9 cellular contexts compared by ENCODE assay signal in genomic region chr11:44484211-44484610, GRCh38.
DNase-seq lines count a peak whose midpoint lies in the region; ATAC-seq and TF ChIP-seq lines count a peak whose summit lies in the region.
"Had no signal": no experiment of that assay in that cellular context is flagged by ENCODE, and none has a peak within 500 bp of the region (broad histone marks: within the 10 kb centered on the region; RNA-seq: fewer than 3 reads in every experiment).

No MANE protein-coding gene starts in this region.

- no CpG with 5 or more reads among the region's 4 CpGs for WGBS in mesendoderm (ENCODE audit: extremely low coverage, insufficient coverage, low lambda C conversion rate)

- H2BK5ac ChIP-seq in mesendoderm (ENCODE audit: low read length): no peak overlapping the region

- H3K18ac ChIP-seq in mesendoderm (ENCODE audit: low read length): no peak overlapping the region

- H3K27ac ChIP-seq in mesendoderm (ENCODE audit: low read depth, low read length): no peak overlapping the region

- H3K4me1 ChIP-seq in mesendoderm (ENCODE audit: control insufficient read depth, low read depth, low read length): no peaks in the 10 kb centered on the region

- peaks cover 8% of the 10 kb centered on the region for H3K9me3 Mint-ChIP-seq in chondrocyte (ENCODE audit: low read depth)
- H3K9me3 Mint-ChIP-seq in activated T-cell treated with anti-CD3 and anti-CD28 coated beads, Interleukin-2, amount 50 U/mL, for 72 hours: peaks cover 0 to 1% of the 10 kb centered on the region in 2 donors
- H3K9me3 Mint-ChIP-seq in activated naive CD4-positive, alpha-beta T cell treated with anti-CD3 and anti-CD28 coated beads for 36 hours: peaks cover 12% of the 10 kb centered on the region

- intact Hi-C loops in activated naive CD4-positive, alpha-beta T cell treated with anti-CD3 and anti-CD28 coated beads for 36 hours (cut with micrococcal nuclease): no loop called here

- no peak overlapping the region for H3K27ac Mint-ChIP-seq in chondrocyte (ENCODE audit: unreplicated experiment)
- no peak overlapping the region for H3K27ac Mint-ChIP-seq in activated T-cell treated with anti-CD3 and anti-CD28 coated beads, Interleukin-2, amount 50 U/mL, for 72 hours
- H3K27ac Mint-ChIP-seq in activated naive CD4-positive, alpha-beta T cell treated with anti-CD3 and anti-CD28 coated beads for 36 hours: no peak overlapping the region

- H3K79me2 ChIP-seq in mesendoderm (ENCODE audit: control insufficient read depth, insufficient read depth, low read length): no peaks in the 10 kb centered on the region

- H3K9ac ChIP-seq in mesendoderm (ENCODE audit: low read length): no peak overlapping the region

- H3K36me3 ChIP-seq in mesendoderm (ENCODE audit: control insufficient read depth, insufficient read depth, low read length): no peaks in the 10 kb centered on the region

- peaks cover 5% of the 10 kb centered on the region for H3K27me3 Mint-ChIP-seq in chondrocyte (ENCODE audit: low read depth)
- no peaks in the 10 kb centered on the region for H3K27me3 Mint-ChIP-seq in activated T-cell treated with anti-CD3 and anti-CD28 coated beads, Interleukin-2, amount 50 U/mL, for 72 hours (ENCODE audit: low read depth)
- H3K27me3 Mint-ChIP-seq in activated naive CD4-positive, alpha-beta T cell treated with anti-CD3 and anti-CD28 coated beads for 36 hours (ENCODE audit: low read depth): no peaks in the 10 kb centered on the region

- H4K8ac ChIP-seq in mesendoderm (ENCODE audit: low read depth, low read length): no peak overlapping the region

- peak; percentile 66 for TF ChIP-seq CTCF in chondrocyte (IDR thresholded peaks at IDR 0.05)

- H3K36me3 Mint-ChIP-seq in chondrocyte (ENCODE audit: low read depth): peaks cover 2% of the 10 kb centered on the region
- H3K36me3 Mint-ChIP-seq in activated T-cell treated with anti-CD3 and anti-CD28 coated beads, Interleukin-2, amount 50 U/mL, for 72 hours (ENCODE audit: insufficient read depth in 2 of 2): peaks cover 0 to 4% of the 10 kb centered on the region in 2 donors
- peaks cover 4% of the 10 kb centered on the region for H3K36me3 Mint-ChIP-seq in activated naive CD4-positive, alpha-beta T cell treated with anti-CD3 and anti-CD28 coated beads for 36 hours (ENCODE audit: low read depth)

- no peak overlapping the region for H2BK15ac ChIP-seq in mesendoderm (replicated peaks; ENCODE audit: low read depth)

- H3K27me3 ChIP-seq in mesendoderm (ENCODE audit: insufficient read depth, low read length, poor library complexity): no peaks in the 10 kb centered on the region

- no peak for ATAC-seq in activated T-cell treated with anti-CD3 and anti-CD28 coated beads, Interleukin-2, amount 50 U/mL, for 72 hours (replicated peaks in 1 of 2)
- ATAC-seq in HG03442 (IDR thresholded peaks at IDR 0.05; ENCODE audit: unreplicated experiment): no peak

- H3K4me1 Mint-ChIP-seq in chondrocyte (ENCODE audit: low read depth): peaks cover 4% of the 10 kb centered on the region
- no peaks in the 10 kb centered on the region for H3K4me1 Mint-ChIP-seq in activated T-cell treated with anti-CD3 and anti-CD28 coated beads, Interleukin-2, amount 50 U/mL, for 72 hours (ENCODE audit: low read depth)
- H3K4me1 Mint-ChIP-seq in activated naive CD4-positive, alpha-beta T cell treated with anti-CD3 and anti-CD28 coated beads for 36 hours (ENCODE audit: low read depth): no peaks in the 10 kb centered on the region

- H3K23ac ChIP-seq in mesendoderm (ENCODE audit: low read length): no peak overlapping the region

- CTCF ChIA-PET in activated naive CD4-positive, alpha-beta T cell treated with anti-CD3 and anti-CD28 coated beads for 36 hours (lab: Charles Lee): no interaction called here

- no peak overlapping the region for H3K4me3 Mint-ChIP-seq in chondrocyte (ENCODE audit: unreplicated experiment)
- no peak overlapping the region for H3K4me3 Mint-ChIP-seq in activated T-cell treated with anti-CD3 and anti-CD28 coated beads, Interleukin-2, amount 50 U/mL, for 72 hours
- H3K4me3 Mint-ChIP-seq in activated naive CD4-positive, alpha-beta T cell treated with anti-CD3 and anti-CD28 coated beads for 36 hours: no peak overlapping the region

- no peak overlapping the region for H2BK120ac ChIP-seq in mesendoderm (ENCODE audit: low read depth, low read length)

- no peaks in the 10 kb centered on the region for H3K79me1 ChIP-seq in mesendoderm (ENCODE audit: low read length)

- no peak overlapping the region for H4K5ac ChIP-seq in mesendoderm (ENCODE audit: low read length)

- no peak overlapping the region for H3K4ac ChIP-seq in mesendoderm (ENCODE audit: low read depth, low read length)

- H3K56ac ChIP-seq in mesendoderm (ENCODE audit: low read length): peak overlapping the region; percentile 25

- peak; percentile 60 for DNase-seq in ELF-1 (ENCODE audit: low read depth, low spot score)
- DNase-seq in LHCN-M2 (ENCODE audit: low read depth): peak; percentile 8
- DNase-seq in chondrocyte (ENCODE audit: low spot score): no peak
- peak; percentile 80 for DNase-seq in mesendoderm
- DNase-seq in activated T-cell treated with anti-CD3 and anti-CD28 coated beads, Interleukin-2, amount 50 U/mL, for 72 hours: no peak
- DNase-seq in NCI-H128 (lab: John Stamatoyannopoulos, UW; ENCODE audit: unreplicated experiment): no peak
- no peak for DNase-seq in activated naive CD4-positive, alpha-beta T cell treated with anti-CD3 and anti-CD28 coated beads for 36 hours
- DNase-seq: cerebellar nuclear complex had no signal

- H2AK5ac ChIP-seq in mesendoderm (ENCODE audit: low read length): no peak overlapping the region

- no peak overlapping the region for H3K4me2 ChIP-seq in mesendoderm (ENCODE audit: low read length)

- H3K4me3 ChIP-seq in mesendoderm (ENCODE audit: low read length): no peak overlapping the region

Comparison
In these comparisons a context has a peak if more than half of its experiments do, and no peak if none do; other contexts are left out.
1. DNase-seq: peak in ELF-1 (single experiment), LHCN-M2 (single experiment) and mesendoderm (single experiment); none in chondrocyte (single experiment), activated T-cell treated with anti-CD3 and anti-CD28 coated beads, Interleukin-2, amount 50 U/mL, for 72 hours (0 of 2), NCI-H128 (single experiment) and activated naive CD4-positive, alpha-beta T cell treated with anti-CD3 and anti-CD28 coated beads for 36 hours (single experiment).